Comparison of ENCODE assay signal across 23 cellular contexts in genomic region chr11:112972399-112973115, GRCh38.
"Had no signal": no experiment of that assay in that cellular context is flagged by ENCODE, and none has a peak within 500 bp of the region (broad histone marks: within the 10 kb centered on the region; RNA-seq: fewer than 3 reads in every experiment).

No MANE protein-coding gene starts in this region.

- ATAC-seq: activated CD4-positive, CD25-positive, alpha-beta regulatory T cell treated with anti-CD3 and anti-CD28 coated beads, Interleukin-2, amount 50 U/mL, for 24 hours; body of pancreas; left cardiac atrium; left ventricle myocardium superior; sciatic nerve; stimulated activated naive CD8-positive, alpha-beta T cell treated with anti-CD3 and anti-CD28 coated beads, Interleukin-15, Interleukin-2, amounts not matched to agents 100 U/mL and 50 U/mL, for 24 hours had no signal

- DNase-seq: activated CD4-positive, alpha-beta T cell treated with anti-CD3 and anti-CD28 coated beads for 48 hours; activated CD4-positive, alpha-beta T cell treated with anti-CD3 and anti-CD28 coated beads, Interleukin-2, amount 50 U/mL, for 48 hours; activated CD8-positive, alpha-beta memory T cell treated with anti-CD3 and anti-CD28 coated beads for 24 hours; activated effector memory CD4-positive, alpha-beta T cell treated with Interleukin-2 at 50 U/mL for 16 hours; activated naive CD4-positive, alpha-beta T cell treated with Interleukin-2 at 50 U/mL for 16 hours; aorta; body of pancreas; dermis blood vessel endothelial cell; effector CD4-positive, alpha-beta T cell; foreskin melanocyte; left cardiac atrium; left ventricle myocardium superior; ovary; stimulated activated CD4-positive, alpha-beta T cell treated with anti-CD3 and anti-CD28 coated beads, Interleukin-12 subunit alpha, Interleukin-12 subunit beta, amount 100 ng/mL, for 4 hours; stimulated activated CD4-positive, alpha-beta T cell treated with anti-CD3 and anti-CD28 coated beads, Interleukin-4, amount 100 ng/mL, for 1 hour; stimulated activated naive CD8-positive, alpha-beta T cell treated with anti-CD3 and anti-CD28 coated beads, Interleukin-15, Interleukin-2, amounts not matched to agents 100 U/mL and 50 U/mL, for 24 hours; uterus had no signal

- H3K9me3 ChIP-seq: body of pancreas, esophagus muscularis mucosa, ovary, thoracic aorta, uterus had no signal

- H3K4me3 ChIP-seq: body of pancreas, esophagus muscularis mucosa, ovary, skin epidermis, thoracic aorta, uterus had no signal

- H3K36me3 ChIP-seq: esophagus muscularis mucosa, ovary, thoracic aorta, uterus had no signal

- H3K27ac ChIP-seq: body of pancreas, esophagus muscularis mucosa, ovary, skin epidermis, thoracic aorta, uterus, VCaP had no signal

- H3K4me1 ChIP-seq: body of pancreas, uterus had no signal

- H3K27me3 ChIP-seq: body of pancreas, esophagus muscularis mucosa, ovary, uterus had no signal
